Comparison of ENCODE assay signal across 14 cellular contexts in the genomic region with DNA sequence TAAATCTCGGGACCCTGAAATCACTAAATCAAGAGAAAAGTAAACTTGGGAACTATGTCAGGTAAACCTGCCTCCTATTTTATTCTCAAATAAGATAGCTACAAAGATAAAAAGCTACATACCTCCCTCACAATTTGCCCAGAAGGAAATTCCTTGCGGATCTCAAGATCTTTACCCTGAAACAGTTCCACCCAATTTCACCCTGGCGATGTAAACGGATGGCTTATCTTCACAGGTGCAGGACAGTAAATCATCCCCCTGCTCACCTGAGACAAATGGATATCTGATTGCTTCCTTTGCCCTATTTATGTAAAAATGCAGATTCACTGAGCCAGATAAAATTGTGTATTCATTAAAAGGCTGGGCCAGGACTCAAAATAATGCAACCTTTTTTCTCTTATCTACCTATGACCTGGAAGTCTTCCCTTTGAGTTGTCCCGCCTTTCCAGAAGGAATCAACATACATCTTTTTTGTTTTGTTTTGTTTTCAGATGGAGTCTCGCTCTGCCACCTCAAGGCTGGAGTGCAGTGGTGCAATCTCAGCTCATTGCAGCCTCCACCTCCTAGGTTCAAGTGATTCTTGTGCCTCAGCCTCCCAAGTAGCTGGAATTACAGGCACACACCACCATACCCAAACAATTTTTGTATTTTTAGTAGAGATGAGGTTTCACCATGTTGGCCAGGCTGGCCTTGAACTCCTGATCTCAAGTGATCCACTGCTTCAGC. TPM values are rescaled to one million over a fixed set of nuclear protein-coding genes. Genes with fewer than 3 reads are reported as not detected.
"Had no signal": no experiment of that assay in that cellular context is flagged by ENCODE, and none has a peak within 500 bp of the region (broad histone marks: within the 10 kb centered on the region; RNA-seq: fewer than 3 reads in every experiment).

No MANE protein-coding gene starts in this region.

- H3K27me3 Mint-ChIP-seq: activated CD8-positive, alpha-beta memory T cell treated with anti-CD3 and anti-CD28 coated beads, Interleukin-2, amount 10 ng/mL, durations not matched to agents 7 days and 5 days; activated naive CD8-positive, alpha-beta T cell treated with anti-CD3 and anti-CD28 coated beads for 36 hours; activated T-cell treated with anti-CD3 and anti-CD28 coated beads, Interleukin-2, amount 50 U/mL, for 24 hours had no signal

- H3K4me3 Mint-ChIP-seq: activated CD8-positive, alpha-beta memory T cell treated with anti-CD3 and anti-CD28 coated beads, Interleukin-2, amount 10 ng/mL, durations not matched to agents 7 days and 5 days; activated naive CD8-positive, alpha-beta T cell treated with anti-CD3 and anti-CD28 coated beads for 36 hours; activated T-cell treated with anti-CD3 and anti-CD28 coated beads, Interleukin-2, amount 50 U/mL, for 24 hours; neural crest cell had no signal

- H3K27me3 ChIP-seq: heart left ventricle, pancreas, vagina had no signal

- H3K4me1 ChIP-seq: heart left ventricle, pancreas, vagina had no signal

- H3K27ac Mint-ChIP-seq: activated CD8-positive, alpha-beta memory T cell treated with anti-CD3 and anti-CD28 coated beads, Interleukin-2, amount 10 ng/mL, durations not matched to agents 7 days and 5 days; activated naive CD8-positive, alpha-beta T cell treated with anti-CD3 and anti-CD28 coated beads for 36 hours; activated T-cell treated with anti-CD3 and anti-CD28 coated beads, Interleukin-2, amount 50 U/mL, for 24 hours had no signal

- H3K36me3 ChIP-seq: pancreas had no signal

- H3K4me3 ChIP-seq: heart left ventricle, pancreas, skin epidermis, vagina had no signal

- H3K27ac ChIP-seq: heart left ventricle, pancreas, skin epidermis, vagina had no signal

- H3K9me3 ChIP-seq: pancreas, vagina had no signal

- DNase-seq: activated CD4-positive, alpha-beta T cell treated with anti-CD3 and anti-CD28 coated beads, Interleukin-2, amount 50 U/mL, for 4 hours; activated CD8-positive, alpha-beta memory T cell treated with anti-CD3 and anti-CD28 coated beads, Interleukin-2, amount 10 ng/mL, durations not matched to agents 7 days and 5 days; activated effector memory CD4-positive, alpha-beta T cell treated with anti-CD3 and anti-CD28 coated beads, Interleukin-2, amount 50 U/mL, for 16 hours; activated naive CD8-positive, alpha-beta T cell treated with anti-CD3 and anti-CD28 coated beads for 36 hours; activated T-cell treated with anti-CD3 and anti-CD28 coated beads, Interleukin-2, amount 50 U/mL, for 24 hours; anterior cingulate cortex; heart left ventricle; kidney; left ventricle myocardium superior; pancreas; T-helper 2 cell had no signal

- H3K4me1 Mint-ChIP-seq: neural crest cell had no signal

RNA-seq across cellular contexts. Expression of a gene that starts 45.1 kb away (rescaled TPM):
- total RNA-seq: vagina had no signal

RNA-seq across cellular contexts. Expression of a gene that starts 57.6 kb away (rescaled TPM):
- total RNA-seq: neural crest cell had no signal
